Comparison of ENCODE assay signal across 34 cellular contexts in genomic region chrX:87526281-87526680, GRCh38. TPM values are rescaled to one million over a fixed set of nuclear protein-coding genes. Genes with fewer than 3 reads are reported as not detected.
"Had no signal": no experiment of that assay in that cellular context is flagged by ENCODE, and none has a peak within 500 bp of the region (broad histone marks: within the 10 kb centered on the region; RNA-seq: fewer than 3 reads in every experiment).

No MANE protein-coding gene starts in this region.

- H2AFZ ChIP-seq: hepatocyte had no signal

- DNase-seq: activated CD4-positive, alpha-beta memory T cell treated with anti-CD3 and anti-CD28 coated beads, Interleukin-2, amount 10 ng/mL, durations not matched to agents 7 days and 5 days; activated CD4-positive, alpha-beta T cell treated with anti-CD3 and anti-CD28 coated beads for 1 hour; activated CD4-positive, alpha-beta T cell treated with anti-CD3 and anti-CD28 coated beads, Interleukin-2, amount 10 ng/mL, durations not matched to agents 7 days and 5 days; activated CD8-positive, alpha-beta memory T cell treated with anti-CD3 and anti-CD28 coated beads, Interleukin-2, amount 50 U/mL, for 48 hours; activated gamma-delta T cell; activated naive CD4-positive, alpha-beta T cell treated with anti-CD3 and anti-CD28 coated beads, Interleukin-2, amount 50 U/mL, for 16 hours; activated T-cell treated with anti-CD3 and anti-CD28 coated beads, Interleukin-2, amount 50 U/mL, for 24 hours; amniotic stem cell; central memory CD4-positive, alpha-beta T cell; endodermal cell; esophagus squamous epithelium; left cardiac atrium; left ventricle myocardium superior; midbrain; naive thymus-derived CD4-positive, alpha-beta T cell; pancreas; retina; small intestine; stimulated activated CD4-positive, alpha-beta T cell treated with anti-CD3 and anti-CD28 coated beads, Interleukin-1b, Interleukin-23, amount 100 ng/mL, for 48 hours; stimulated activated CD4-positive, alpha-beta T cell treated with anti-CD3 and anti-CD28 coated beads, Interleukin-4, amount 100 ng/mL, for 4 hours; stimulated activated CD8-positive, alpha-beta memory T cell treated with anti-CD3 and anti-CD28 coated beads, Interleukin-4, amount 100 ng/mL, for 48 hours; stomach; thyroid gland; upper lobe of left lung had no signal

- H3K27me3 Mint-ChIP-seq: activated CD4-positive, alpha-beta memory T cell treated with anti-CD3 and anti-CD28 coated beads, Interleukin-2, amount 10 ng/mL, durations not matched to agents 7 days and 5 days; activated CD4-positive, alpha-beta T cell treated with anti-CD3 and anti-CD28 coated beads, Interleukin-2, amount 10 ng/mL, durations not matched to agents 7 days and 5 days; dendritic cell treated with granulocyte-macrophage colony-stimulating factor and Interleukin-4, amounts not matched to agents 40 ng/mL and 50 ng/mL, for 4 days; naive thymus-derived CD4-positive, alpha-beta T cell; stimulated activated memory B cell treated with anti-CD40 and anti-IgM and Interleukin-4, amounts not matched to agents 10 μg/mL and 1 μg/mL and 100 μg/mL, for 72 hours had no signal

- H3K4me1 Mint-ChIP-seq: activated CD4-positive, alpha-beta memory T cell treated with anti-CD3 and anti-CD28 coated beads, Interleukin-2, amount 10 ng/mL, durations not matched to agents 7 days and 5 days; activated CD4-positive, alpha-beta T cell treated with anti-CD3 and anti-CD28 coated beads, Interleukin-2, amount 10 ng/mL, durations not matched to agents 7 days and 5 days; naive thymus-derived CD4-positive, alpha-beta T cell; stimulated activated memory B cell treated with anti-CD40 and anti-IgM and Interleukin-4, amounts not matched to agents 10 μg/mL and 1 μg/mL and 100 μg/mL, for 72 hours had no signal

- H3K27ac Mint-ChIP-seq: activated CD4-positive, alpha-beta memory T cell treated with anti-CD3 and anti-CD28 coated beads, Interleukin-2, amount 10 ng/mL, durations not matched to agents 7 days and 5 days; activated CD4-positive, alpha-beta T cell treated with anti-CD3 and anti-CD28 coated beads, Interleukin-2, amount 10 ng/mL, durations not matched to agents 7 days and 5 days; activated T-cell treated with anti-CD3 and anti-CD28 coated beads, Interleukin-2, amount 50 U/mL, for 24 hours; dendritic cell treated with granulocyte-macrophage colony-stimulating factor and Interleukin-4, amounts not matched to agents 40 ng/mL and 50 ng/mL, for 4 days; endodermal cell; naive thymus-derived CD4-positive, alpha-beta T cell; stimulated activated memory B cell treated with anti-CD40 and anti-IgM and Interleukin-4, amounts not matched to agents 10 μg/mL and 1 μg/mL and 100 μg/mL, for 72 hours; WTC11 had no signal

- FAIRE-seq: frontal cortex, keratinocyte, pancreas, small intestine had no signal

- H3K9me3 Mint-ChIP-seq: activated CD4-positive, alpha-beta memory T cell treated with anti-CD3 and anti-CD28 coated beads, Interleukin-2, amount 10 ng/mL, durations not matched to agents 7 days and 5 days; activated CD4-positive, alpha-beta T cell treated with anti-CD3 and anti-CD28 coated beads, Interleukin-2, amount 10 ng/mL, durations not matched to agents 7 days and 5 days; activated T-cell treated with anti-CD3 and anti-CD28 coated beads, Interleukin-2, amount 50 U/mL, for 24 hours; dendritic cell treated with granulocyte-macrophage colony-stimulating factor and Interleukin-4, amounts not matched to agents 40 ng/mL and 50 ng/mL, for 4 days; stimulated activated memory B cell treated with anti-CD40 and anti-IgM and Interleukin-4, amounts not matched to agents 10 μg/mL and 1 μg/mL and 100 μg/mL, for 72 hours; WTC11 had no signal

- H3K27ac ChIP-seq: epithelial cell of prostate, esophagus squamous epithelium, hepatocyte, pancreas, prostate gland, stomach, thyroid gland, upper lobe of left lung, vagina had no signal

- H3K4me3 ChIP-seq: esophagus squamous epithelium, hepatocyte, pancreas, prostate gland, stomach, thyroid gland, upper lobe of left lung, vagina had no signal

- H3K4me1 ChIP-seq: esophagus squamous epithelium, prostate gland, stomach, thyroid gland, upper lobe of left lung, vagina had no signal

- H3K9me3 ChIP-seq: esophagus squamous epithelium, pancreas, prostate gland, stomach, thyroid gland, upper lobe of left lung, vagina had no signal

- H3K36me3 ChIP-seq: esophagus squamous epithelium, pancreas, prostate gland, stomach, thyroid gland, upper lobe of left lung, vagina had no signal

- H3K4me3 Mint-ChIP-seq: activated CD4-positive, alpha-beta memory T cell treated with anti-CD3 and anti-CD28 coated beads, Interleukin-2, amount 10 ng/mL, durations not matched to agents 7 days and 5 days; activated CD4-positive, alpha-beta T cell treated with anti-CD3 and anti-CD28 coated beads, Interleukin-2, amount 10 ng/mL, durations not matched to agents 7 days and 5 days; activated T-cell treated with anti-CD3 and anti-CD28 coated beads, Interleukin-2, amount 50 U/mL, for 24 hours; dendritic cell treated with granulocyte-macrophage colony-stimulating factor and Interleukin-4, amounts not matched to agents 40 ng/mL and 50 ng/mL, for 4 days; endodermal cell; naive thymus-derived CD4-positive, alpha-beta T cell; stimulated activated memory B cell treated with anti-CD40 and anti-IgM and Interleukin-4, amounts not matched to agents 10 μg/mL and 1 μg/mL and 100 μg/mL, for 72 hours; WTC11 had no signal

- ATAC-seq: left cardiac atrium; left ventricle myocardium superior; naive thymus-derived CD4-positive, alpha-beta T cell; pancreas; sciatic nerve; stimulated activated memory B cell treated with anti-CD40 and anti-IgM and Interleukin-4, amounts not matched to agents 10 μg/mL and 1 μg/mL and 100 μg/mL, for 72 hours; WTC11 had no signal

- H3K4me2 ChIP-seq: hepatocyte had no signal

- H3K27me3 ChIP-seq: hepatocyte, stomach, thyroid gland, upper lobe of left lung had no signal

- H3K79me2 ChIP-seq: hepatocyte had no signal

- H3K36me3 Mint-ChIP-seq: naive thymus-derived CD4-positive, alpha-beta T cell; stimulated activated memory B cell treated with anti-CD40 and anti-IgM and Interleukin-4, amounts not matched to agents 10 μg/mL and 1 μg/mL and 100 μg/mL, for 72 hours; WTC11 had no signal

RNA-seq across cellular contexts. Expression of gene KLHL4, which starts 8.7 kb away (rescaled TPM):
- total RNA-seq: activated CD4-positive, alpha-beta T cell treated with anti-CD3 and anti-CD28 coated beads, Interleukin-2, amount 10 ng/mL, durations not matched to agents 7 days and 5 days; naive thymus-derived CD4-positive, alpha-beta T cell had no signal
